ENCODE assay signal across 8 cellular contexts in the genomic region with DNA sequence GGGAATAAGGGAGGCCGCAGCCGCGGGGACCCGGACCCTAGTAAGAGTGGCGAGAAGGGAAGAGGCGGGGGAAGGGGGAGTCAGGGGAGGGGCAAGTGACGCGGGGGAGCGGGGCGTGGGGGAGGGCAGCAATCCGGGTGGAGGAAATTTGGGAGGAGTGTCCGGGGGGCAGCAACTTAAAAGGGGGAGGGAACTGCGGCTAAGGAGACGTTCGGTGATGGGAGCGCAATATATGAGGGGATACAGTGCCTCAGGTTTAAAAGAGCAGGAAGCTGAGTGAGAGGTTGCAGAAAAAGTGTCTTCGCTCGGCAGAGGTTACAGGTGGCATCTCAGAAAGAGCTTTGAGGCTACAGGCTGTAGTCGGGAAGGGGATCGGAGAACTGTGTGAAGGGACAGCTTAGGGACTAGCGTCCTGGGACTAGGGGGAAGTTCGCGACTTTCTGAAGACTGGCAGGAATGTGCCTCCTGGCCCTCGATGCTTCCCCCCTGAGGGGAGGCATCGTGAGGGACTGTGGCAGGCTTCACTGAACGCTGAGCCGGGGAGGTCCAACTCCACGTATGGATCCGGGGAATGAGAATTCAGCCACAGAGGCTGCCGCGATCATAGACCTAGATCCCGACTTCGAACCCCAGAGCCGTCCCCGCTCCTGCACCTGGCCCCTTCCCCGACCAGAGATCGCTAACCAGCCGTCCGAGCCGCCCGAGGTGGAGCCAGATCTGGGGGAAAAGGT. TPM values are rescaled to one million over a fixed set of nuclear protein-coding genes. Genes with fewer than 3 reads are reported as not detected.
DNase-seq lines count a peak whose midpoint lies in the region; ATAC-seq and TF ChIP-seq lines count a peak whose summit lies in the region.

No MANE protein-coding gene starts in this region.

- ATAC-seq in right lobe of liver (peak; percentile 73 to 83 (median 78)), GM21576 (IDR thresholded peaks at IDR 0.05; ENCODE audit: unreplicated experiment) (no peak), HG03045 (IDR thresholded peaks at IDR 0.05; ENCODE audit: unreplicated experiment) (no peak)

- H3K27me3 ChIP-seq in GM06990 (replicated peaks; ENCODE audit: control insufficient read depth, insufficient read depth, low read length) (no peaks in the 10 kb centered on the region; the same call in 1 of the 2 replicates), NT2/D1 (ENCODE audit: insufficient read depth, insufficient read length) (peaks cover 11% of the 10 kb centered on the region), right lobe of liver (no peaks in the 10 kb centered on the region), suprapubic skin (no peaks in the 10 kb centered on the region)

- TF ChIP-seq POLR2A in right lobe of liver (IDR thresholded peaks at IDR 0.05) (no peak), suprapubic skin (IDR thresholded peaks at IDR 0.05) (no peak)

- H3K4me1 ChIP-seq in NT2/D1 (ENCODE audit: insufficient read depth, insufficient read length) (peaks cover 18% of the 10 kb centered on the region), right lobe of liver (no peaks in the 10 kb centered on the region), suprapubic skin (peaks cover 20% of the 10 kb centered on the region)

- WGBS in right lobe of liver (ENCODE audit: insufficient coverage, low coverage, low lambda C conversion rate, missing lambda C conversion rate): 17% methylated on average over 24 of the region's 41 CpGs
- 19% methylated on average over 37 of the region's 41 CpGs for WGBS in suprapubic skin

- peak overlapping the region; percentile 88 for H3K9ac ChIP-seq in NT2/D1 (ENCODE audit: insufficient read length, low read depth)

- no peak for TF ChIP-seq CTCF in GM06990 (IDR thresholded peaks at IDR 0.05; ENCODE audit: insufficient read depth, low read length, poor library complexity, severe bottlenecking)
- TF ChIP-seq CTCF in HFF-Myc (IDR thresholded peaks at IDR 0.05; ENCODE audit: low read depth, low read length, missing control alignments): no peak
- no peak for TF ChIP-seq CTCF in right lobe of liver (IDR thresholded peaks at IDR 0.05)
- TF ChIP-seq CTCF in suprapubic skin (IDR thresholded peaks at IDR 0.05): no peak

- H3K27ac ChIP-seq in caudate nucleus (ENCODE audit: low read depth, low read length) (peak overlapping the region; percentile 73), right lobe of liver (peak overlapping the region in 1 of 3 donors; percentile 34), suprapubic skin (peak overlapping the region; percentile 65)

- TF ChIP-seq EP300 in suprapubic skin (IDR thresholded peaks at IDR 0.05): no peak

- H3K9me3 ChIP-seq in NT2/D1 (ENCODE audit: insufficient read depth, low read length) (no peaks in the 10 kb centered on the region), right lobe of liver (no peaks in the 10 kb centered on the region), suprapubic skin (no peaks in the 10 kb centered on the region)

- DNase-seq in GM06990 (ENCODE audit: extremely low read depth, insufficient read length) (no peak), HFF-Myc (ENCODE audit: extremely low read depth, low read depth) (no peak), NT2/D1 (ENCODE audit: low read depth, low spot score) (peak; percentile 25), caudate nucleus (lab: John Stamatoyannopoulos, UW) (peak in 3 of 61 donors; percentile 9 to 58 (median 25)), right lobe of liver (no peak), suprapubic skin (ENCODE audit: low spot score in 2 of 2) (no peak)

- intact Hi-C loops in right lobe of liver (cut with DNase I): no loop called here

- H3K36me3 ChIP-seq in GM06990 (ENCODE audit: control insufficient read depth, insufficient read depth, low read length) (no peaks in the 10 kb centered on the region), NT2/D1 (ENCODE audit: insufficient read depth, insufficient read length, low read length) (peaks cover 3% of the 10 kb centered on the region), right lobe of liver (no peaks in the 10 kb centered on the region), suprapubic skin (no peaks in the 10 kb centered on the region)

- peak overlapping the region; percentile 71 for H3K4me3 ChIP-seq in GM06990 (replicated peaks; ENCODE audit: low read depth, low read length)
- peak overlapping the region; percentile 53 for H3K4me3 ChIP-seq in HFF-Myc (replicated peaks; ENCODE audit: low read depth, low read length)
- H3K4me3 ChIP-seq in NT2/D1 (ENCODE audit: insufficient read length, low read depth): peak overlapping the region; percentile 74
- peak overlapping the region; percentile 39 to 59 (median 54) for H3K4me3 ChIP-seq in right lobe of liver
- H3K4me3 ChIP-seq in suprapubic skin: peak overlapping the region; percentile 60

RNA-seq across cellular contexts. Expression of gene FOXO4, which starts 0.5 kb away (rescaled TPM):
- total RNA-seq in right lobe of liver: 10 to 100 TPM in 2 of 6 experiments, 1 to 10 TPM in 4; 5.2 to 12.1 (median 8.5) TPM
- 10 to 100 TPM; 21.0 to 36.8 (median 28.2) TPM for total RNA-seq in suprapubic skin

RNA-seq across cellular contexts. Expression of gene CXorf65, which starts 10.4 kb away (rescaled TPM):
- total RNA-seq in right lobe of liver (not detected), suprapubic skin (not detected)

RNA-seq across cellular contexts. Expression of gene IL2RG, which starts 15.2 kb away (rescaled TPM):
- total RNA-seq in right lobe of liver (1 to 10 TPM in 5 of 6 experiments, under 1 TPM in 1; 0.64 to 4.0 (median 1.7) TPM), suprapubic skin (10 to 100 TPM in 2 of 4 donors, 1 to 10 TPM in 2; 2.6 to 15.0 (median 9.1) TPM)

RNA-seq across cellular contexts. Expression of gene MED12, which starts 22.3 kb away (rescaled TPM):
- total RNA-seq in right lobe of liver (10 to 100 TPM in 5 of 6 experiments, 1 to 10 TPM in 1; 7.8 to 16.3 (median 12.5) TPM), suprapubic skin (10 to 100 TPM; 27.0 to 63.0 (median 39.8) TPM)

RNA-seq across cellular contexts. Expression of gene SNX12, which starts 28.0 kb away (rescaled TPM):
- total RNA-seq in right lobe of liver (10 to 100 TPM; 21.2 to 31.1 (median 24.1) TPM), suprapubic skin (10 to 100 TPM; 41.0 to 71.8 (median 65.3) TPM)

Comparison
In these comparisons a context has a peak if more than half of its experiments do, and no peak if none do; other contexts are left out.
1. ATAC-seq: peak in right lobe of liver (4 of 4); none in GM21576 (single experiment) and HG03045 (single experiment).
2. Peak in every context shown above with its lines, with median percentiles within 50 percentile points of each other: H3K4me3 ChIP-seq.